ENCODE assay signal across 29 cellular contexts in the genomic region with DNA sequence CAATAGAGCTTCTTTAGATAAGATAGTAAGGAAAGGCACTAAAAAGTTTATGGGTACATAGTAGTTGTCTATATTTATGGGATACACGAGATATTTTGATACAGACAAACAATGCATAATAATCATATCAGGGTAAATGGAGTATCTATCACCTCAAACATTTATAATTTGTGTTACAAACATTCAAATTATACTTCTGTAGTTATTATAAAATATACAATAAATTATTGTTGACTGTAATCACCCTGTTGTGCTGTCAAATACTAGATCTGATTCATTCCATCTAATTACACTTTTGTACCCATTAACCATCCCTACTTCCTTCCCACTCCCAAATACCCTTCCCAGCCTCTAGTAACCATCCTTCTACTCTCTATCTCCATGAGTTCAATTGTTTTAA.
DNase-seq lines count a peak whose midpoint lies in the region; ATAC-seq, FAIRE-seq and TF ChIP-seq lines count a peak whose summit lies in the region.
"Had no signal": no experiment of that assay in that cellular context is flagged by ENCODE, and none has a peak within 500 bp of the region (broad histone marks: within the 10 kb centered on the region; RNA-seq: fewer than 3 reads in every experiment).

No MANE protein-coding gene starts in this region.

- in situ Hi-C loops in HepG2 (cut with HindIII; ENCODE audit: extremely low pct_ligation_motif_present, low pct_unique_long_range_greater_than_20kb), result no loop called here

- no peak overlapping the region for H3K4me3 ChIP-seq in HepG2 (replicated peaks in 1 of 3; ENCODE audit: insufficient read depth in 1 of 3, low read depth in 2 of 3, low read length in 3 of 3)
- H3K4me3 ChIP-seq in right lobe of liver, result no peak overlapping the region
- H3K4me3 ChIP-seq: A549; BLaER1; BLaER1 treated with 17β-estradiol and CSF1 and Interleukin-3, amounts not matched to agents 10 nM and 100 nM had no signal

- no peaks in the 10 kb centered on the region for H4K20me1 ChIP-seq in HepG2 (ENCODE audit: insufficient read depth, low read length)
- H4K20me1 ChIP-seq: BLaER1; BLaER1 treated with 17β-estradiol and CSF1 and Interleukin-3, amounts not matched to agents 10 nM and 100 nM had no signal

- H3K36me3 ChIP-seq in HepG2 (replicated peaks in 1 of 2; ENCODE audit: control insufficient read depth in 1 of 2, insufficient read depth in 2 of 2, low read length in 2 of 2), result no peaks in the 10 kb centered on the region
- H3K36me3 ChIP-seq in right lobe of liver, result no peaks in the 10 kb centered on the region
- H3K36me3 ChIP-seq: BE2C; BLaER1; BLaER1 treated with 17β-estradiol and CSF1 and Interleukin-3, amounts not matched to agents 10 nM and 100 nM had no signal

- no peak for DNase-seq in HepG2 (ENCODE audit: low spot score)
- DNase-seq in right lobe of liver, result no peak
- DNase-seq: 8988T; ACHN; AML-193; BE2C; C1 segment of cervical spinal cord; Caco-2; Calu3; CD4-positive, alpha-beta memory T cell; CD4-positive, alpha-beta T cell; CD4-positive, CD25-positive, alpha-beta regulatory T cell; CD8-positive, alpha-beta memory T cell; CD8-positive, alpha-beta T cell; COR-L47; DMS 273 treated with DMSO at 0.1 percent for 48 hours; DMS153; DMS53; DMS79; DMS79 treated with DMSO at 0.1 percent for 48 hours; DND-41; EL had no signal

- no peaks in the 10 kb centered on the region for H3K4me1 ChIP-seq in HepG2 (ENCODE audit: insufficient read depth, low read length)
- no peaks in the 10 kb centered on the region for H3K4me1 ChIP-seq in right lobe of liver
- H3K4me1 ChIP-seq: A549; BE2C; BLaER1; BLaER1 treated with 17β-estradiol and CSF1 and Interleukin-3, amounts not matched to agents 10 nM and 100 nM; Caco-2 had no signal

- no peak overlapping the region for H3K9ac ChIP-seq in HepG2 (ENCODE audit: insufficient read depth, low read depth, low read length)
- H3K9ac ChIP-seq: BLaER1; BLaER1 treated with 17β-estradiol and CSF1 and Interleukin-3, amounts not matched to agents 10 nM and 100 nM had no signal

- peaks cover 95% of the 10 kb centered on the region for H3K9me3 ChIP-seq in HepG2 (ENCODE audit: low read length)
- H3K9me3 ChIP-seq in right lobe of liver, result no peaks in the 10 kb centered on the region
- H3K9me3 ChIP-seq: A549; BE2C; BLaER1; BLaER1 treated with 17β-estradiol and CSF1 and Interleukin-3, amounts not matched to agents 10 nM and 100 nM; Caco-2 had no signal

- CTCF ChIA-PET in HepG2 (lab: Yijun Ruan, JAX; ENCODE audit: low intra/inter-chr PET ratio, low total read pairs), result no interaction called here

- no peak for ATAC-seq in HepG2
- ATAC-seq in right lobe of liver, result no peak
- ATAC-seq: A549; CD8-positive, alpha-beta T cell had no signal

- TF ChIP-seq POLR2A in HepG2 (IDR thresholded peaks at IDR 0.05; ENCODE audit: insufficient read depth in 1 of 2, low read depth in 2 of 2, low read length in 2 of 2), result no peak
- no peak for TF ChIP-seq POLR2A in right lobe of liver (IDR thresholded peaks at IDR 0.05)

- H3K27me3 ChIP-seq in HepG2 (ENCODE audit: control insufficient read depth in 1 of 2, insufficient read depth in 2 of 2, low read length in 2 of 2) (no peaks in the 10 kb centered on the region), right lobe of liver (no peaks in the 10 kb centered on the region)
- H3K27me3 ChIP-seq: BE2C; BLaER1; BLaER1 treated with 17β-estradiol and CSF1 and Interleukin-3, amounts not matched to agents 10 nM and 100 nM had no signal

- H3K4me2 ChIP-seq in HepG2 (ENCODE audit: low read depth, low read length), result no peak overlapping the region
- H3K4me2 ChIP-seq: A549; BLaER1; BLaER1 treated with 17β-estradiol and CSF1 and Interleukin-3, amounts not matched to agents 10 nM and 100 nM had no signal

- intact Hi-C loops in HepG2 (cut with micrococcal nuclease; ENCODE audit: unreplicated experiment) (no loop called here), right lobe of liver (cut with DNase I) (no loop called here)

- FAIRE-seq in HepG2 (lab: Jason Lieb, UNC), result no peak
- FAIRE-seq: A204.1, A549, D721Med had no signal

- no peak overlapping the region for H3K27ac ChIP-seq in HepG2 (ENCODE audit: extremely low read length, insufficient read depth, low read length)
- no peak overlapping the region for H3K27ac ChIP-seq in right lobe of liver
- H3K27ac ChIP-seq: 22Rv1; A549; BLaER1; BLaER1 treated with 17β-estradiol and CSF1 and Interleukin-3, amounts not matched to agents 10 nM and 100 nM; C4-2B had no signal

- 3% methylated on average over 1 of the region's 1 CpG for WGBS in HepG2 (ENCODE audit: low lambda C conversion rate)
- WGBS in right lobe of liver (ENCODE audit: insufficient coverage, low coverage, low lambda C conversion rate, missing lambda C conversion rate), result 50% methylated on average over 1 of the region's 1 CpG

- H2AFZ ChIP-seq in HepG2 (ENCODE audit: low read length), result no peak overlapping the region

- POLR2A ChIA-PET in HepG2 (lab: Yijun Ruan, JAX), result no interaction called here

- TF ChIP-seq EP300 in HepG2 (IDR thresholded peaks at IDR 0.05; ENCODE audit: low read depth in 2 of 2, low read length in 2 of 2) (no peak), HepG2 (CRISPR knock-in tag; IDR thresholded peaks at IDR 0.05; ENCODE audit: borderline replicate concordance) (no peak)

- no peak for TF ChIP-seq CTCF in HepG2 (CRISPR knock-in tag; IDR thresholded peaks at IDR 0.05)
- no peak for TF ChIP-seq CTCF in right lobe of liver (IDR thresholded peaks at IDR 0.05)

- no peaks in the 10 kb centered on the region for H3K79me2 ChIP-seq in HepG2 (ENCODE audit: insufficient read depth, low read length)

- no TSS peak for BruUV-seq in HepG2 (replicated peaks; lab: Mats Ljungman, UMichigan)

- TF ChIP-seq RAD21 in HepG2 (CRISPR knock-in tag; IDR thresholded peaks at IDR 0.05), result no peak

TF ChIP-seq in HepG2, 621 proteins besides CTCF, POLR2A, EP300 and RAD21:
- TF ChIP-seq GATAD2A (CRISPR knock-in tag; IDR thresholded peaks at IDR 0.05) (no peak), HNRNPK (IDR thresholded peaks at IDR 0.05; ENCODE audit: low read depth, low read length, poor library complexity, severe bottlenecking) (peak; percentile 90)
- TF ChIP-seq, protein P1, sequence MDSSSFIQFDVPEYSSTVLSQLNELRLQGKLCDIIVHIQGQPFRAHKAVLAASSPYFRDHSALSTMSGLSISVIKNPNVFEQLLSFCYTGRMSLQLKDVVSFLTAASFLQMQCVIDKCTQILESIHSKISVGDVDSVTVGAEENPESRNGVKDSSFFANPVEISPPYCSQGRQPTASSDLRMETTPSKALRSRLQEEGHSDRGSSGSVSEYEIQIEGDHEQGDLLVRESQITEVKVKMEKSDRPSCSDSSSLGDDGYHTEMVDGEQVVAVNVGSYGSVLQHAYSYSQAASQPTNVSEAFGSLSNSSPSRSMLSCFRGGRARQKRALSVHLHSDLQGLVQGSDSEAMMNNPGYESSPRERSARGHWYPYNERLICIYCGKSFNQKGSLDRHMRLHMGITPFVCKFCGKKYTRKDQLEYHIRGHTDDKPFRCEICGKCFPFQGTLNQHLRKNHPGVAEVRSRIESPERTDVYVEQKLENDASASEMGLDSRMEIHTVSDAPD (CRISPR knock-in tag; IDR thresholded peaks at IDR 0.05), result no peak
